Comparison of ENCODE assay signal across 1 cellular context in the genomic region with DNA sequence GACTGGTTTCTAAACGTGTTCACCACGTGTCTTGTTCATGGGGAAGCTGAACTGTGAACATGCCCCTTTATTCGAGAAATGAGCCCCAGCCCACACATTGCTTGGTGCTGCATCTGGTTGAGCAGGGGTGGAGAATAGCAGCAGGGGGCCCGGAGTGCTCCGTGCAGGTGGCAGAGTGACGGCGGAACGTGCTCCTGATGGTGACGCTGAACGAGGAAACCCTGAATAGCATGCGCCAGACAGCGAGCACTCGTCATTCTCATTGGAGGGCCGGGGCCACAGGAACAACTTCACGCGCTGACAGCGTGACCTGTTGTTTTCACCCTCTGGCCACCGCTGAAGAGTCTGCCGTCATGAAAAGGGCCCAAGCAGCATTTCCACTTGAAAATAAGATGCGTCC.
A peak's percentile ranks its signal among the peaks of the same experiment; 100 is the strongest.
TF ChIP-seq lines count a peak whose summit lies in the region.

No MANE protein-coding gene starts in this region.

TF ChIP-seq in K562, 482 proteins besides CTCF, POLR2A, EP300 and RAD21 (continued from another document):
- TF ChIP-seq, protein P1, sequence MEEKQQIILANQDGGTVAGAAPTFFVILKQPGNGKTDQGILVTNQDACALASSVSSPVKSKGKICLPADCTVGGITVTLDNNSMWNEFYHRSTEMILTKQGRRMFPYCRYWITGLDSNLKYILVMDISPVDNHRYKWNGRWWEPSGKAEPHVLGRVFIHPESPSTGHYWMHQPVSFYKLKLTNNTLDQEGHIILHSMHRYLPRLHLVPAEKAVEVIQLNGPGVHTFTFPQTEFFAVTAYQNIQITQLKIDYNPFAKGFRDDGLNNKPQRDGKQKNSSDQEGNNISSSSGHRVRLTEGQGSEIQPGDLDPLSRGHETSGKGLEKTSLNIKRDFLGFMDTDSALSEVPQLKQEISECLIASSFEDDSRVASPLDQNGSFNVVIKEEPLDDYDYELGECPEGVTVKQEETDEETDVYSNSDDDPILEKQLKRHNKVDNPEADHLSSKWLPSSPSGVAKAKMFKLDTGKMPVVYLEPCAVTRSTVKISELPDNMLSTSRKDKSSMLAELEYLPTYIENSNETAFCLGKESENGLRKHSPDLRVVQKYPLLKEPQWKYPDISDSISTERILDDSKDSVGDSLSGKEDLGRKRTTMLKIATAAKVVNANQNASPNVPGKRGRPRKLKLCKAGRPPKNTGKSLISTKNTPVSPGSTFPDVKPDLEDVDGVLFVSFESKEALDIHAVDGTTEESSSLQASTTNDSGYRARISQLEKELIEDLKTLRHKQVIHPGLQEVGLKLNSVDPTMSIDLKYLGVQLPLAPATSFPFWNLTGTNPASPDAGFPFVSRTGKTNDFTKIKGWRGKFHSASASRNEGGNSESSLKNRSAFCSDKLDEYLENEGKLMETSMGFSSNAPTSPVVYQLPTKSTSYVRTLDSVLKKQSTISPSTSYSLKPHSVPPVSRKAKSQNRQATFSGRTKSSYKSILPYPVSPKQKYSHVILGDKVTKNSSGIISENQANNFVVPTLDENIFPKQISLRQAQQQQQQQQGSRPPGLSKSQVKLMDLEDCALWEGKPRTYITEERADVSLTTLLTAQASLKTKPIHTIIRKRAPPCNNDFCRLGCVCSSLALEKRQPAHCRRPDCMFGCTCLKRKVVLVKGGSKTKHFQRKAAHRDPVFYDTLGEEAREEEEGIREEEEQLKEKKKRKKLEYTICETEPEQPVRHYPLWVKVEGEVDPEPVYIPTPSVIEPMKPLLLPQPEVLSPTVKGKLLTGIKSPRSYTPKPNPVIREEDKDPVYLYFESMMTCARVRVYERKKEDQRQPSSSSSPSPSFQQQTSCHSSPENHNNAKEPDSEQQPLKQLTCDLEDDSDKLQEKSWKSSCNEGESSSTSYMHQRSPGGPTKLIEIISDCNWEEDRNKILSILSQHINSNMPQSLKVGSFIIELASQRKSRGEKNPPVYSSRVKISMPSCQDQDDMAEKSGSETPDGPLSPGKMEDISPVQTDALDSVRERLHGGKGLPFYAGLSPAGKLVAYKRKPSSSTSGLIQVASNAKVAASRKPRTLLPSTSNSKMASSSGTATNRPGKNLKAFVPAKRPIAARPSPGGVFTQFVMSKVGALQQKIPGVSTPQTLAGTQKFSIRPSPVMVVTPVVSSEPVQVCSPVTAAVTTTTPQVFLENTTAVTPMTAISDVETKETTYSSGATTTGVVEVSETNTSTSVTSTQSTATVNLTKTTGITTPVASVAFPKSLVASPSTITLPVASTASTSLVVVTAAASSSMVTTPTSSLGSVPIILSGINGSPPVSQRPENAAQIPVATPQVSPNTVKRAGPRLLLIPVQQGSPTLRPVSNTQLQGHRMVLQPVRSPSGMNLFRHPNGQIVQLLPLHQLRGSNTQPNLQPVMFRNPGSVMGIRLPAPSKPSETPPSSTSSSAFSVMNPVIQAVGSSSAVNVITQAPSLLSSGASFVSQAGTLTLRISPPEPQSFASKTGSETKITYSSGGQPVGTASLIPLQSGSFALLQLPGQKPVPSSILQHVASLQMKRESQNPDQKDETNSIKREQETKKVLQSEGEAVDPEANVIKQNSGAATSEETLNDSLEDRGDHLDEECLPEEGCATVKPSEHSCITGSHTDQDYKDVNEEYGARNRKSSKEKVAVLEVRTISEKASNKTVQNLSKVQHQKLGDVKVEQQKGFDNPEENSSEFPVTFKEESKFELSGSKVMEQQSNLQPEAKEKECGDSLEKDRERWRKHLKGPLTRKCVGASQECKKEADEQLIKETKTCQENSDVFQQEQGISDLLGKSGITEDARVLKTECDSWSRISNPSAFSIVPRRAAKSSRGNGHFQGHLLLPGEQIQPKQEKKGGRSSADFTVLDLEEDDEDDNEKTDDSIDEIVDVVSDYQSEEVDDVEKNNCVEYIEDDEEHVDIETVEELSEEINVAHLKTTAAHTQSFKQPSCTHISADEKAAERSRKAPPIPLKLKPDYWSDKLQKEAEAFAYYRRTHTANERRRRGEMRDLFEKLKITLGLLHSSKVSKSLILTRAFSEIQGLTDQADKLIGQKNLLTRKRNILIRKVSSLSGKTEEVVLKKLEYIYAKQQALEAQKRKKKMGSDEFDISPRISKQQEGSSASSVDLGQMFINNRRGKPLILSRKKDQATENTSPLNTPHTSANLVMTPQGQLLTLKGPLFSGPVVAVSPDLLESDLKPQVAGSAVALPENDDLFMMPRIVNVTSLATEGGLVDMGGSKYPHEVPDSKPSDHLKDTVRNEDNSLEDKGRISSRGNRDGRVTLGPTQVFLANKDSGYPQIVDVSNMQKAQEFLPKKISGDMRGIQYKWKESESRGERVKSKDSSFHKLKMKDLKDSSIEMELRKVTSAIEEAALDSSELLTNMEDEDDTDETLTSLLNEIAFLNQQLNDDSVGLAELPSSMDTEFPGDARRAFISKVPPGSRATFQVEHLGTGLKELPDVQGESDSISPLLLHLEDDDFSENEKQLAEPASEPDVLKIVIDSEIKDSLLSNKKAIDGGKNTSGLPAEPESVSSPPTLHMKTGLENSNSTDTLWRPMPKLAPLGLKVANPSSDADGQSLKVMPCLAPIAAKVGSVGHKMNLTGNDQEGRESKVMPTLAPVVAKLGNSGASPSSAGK (IDR thresholded peaks at IDR 0.05) = 0 out of 2 replicates have a peak, but pooled peaks have one; percentile 14
